10 cellular contexts compared by ENCODE assay signal in genomic region chr2:186595219-186595618, GRCh38. TPM values are rescaled to one million over a fixed set of nuclear protein-coding genes. Genes with fewer than 3 reads are reported as not detected.
DNase-seq lines count a peak whose midpoint lies in the region; ATAC-seq and TF ChIP-seq lines count a peak whose summit lies in the region.
"Had no signal": no experiment of that assay in that cellular context is flagged by ENCODE, and none has a peak within 500 bp of the region (broad histone marks: within the 10 kb centered on the region; RNA-seq: fewer than 3 reads in every experiment).

No MANE protein-coding gene starts in this region.

- H3K27ac Mint-ChIP-seq in brain, result peak overlapping the region in 1 of 5 experiments; percentile 6
- H3K27ac Mint-ChIP-seq in type B pancreatic cell, result peak overlapping the region; percentile 75
- H3K27ac Mint-ChIP-seq: IgD-negative memory B cell had no signal

- peak; percentile 28 for DNase-seq in NCI-H748 (lab: John Stamatoyannopoulos, UW; ENCODE audit: unreplicated experiment)
- no peak for DNase-seq in NCI-H748 treated with DMSO at 0.1 percent for 48 hours (lab: John Stamatoyannopoulos, UW)
- DNase-seq in iris pigment epithelial cell (ENCODE audit: low read depth), result peak; percentile 68
- no peak for DNase-seq in type B pancreatic cell (ENCODE audit: extremely low spot score, unreplicated experiment)
- DNase-seq in ACHN, result no peak
- no peak for DNase-seq in effector memory CD4-positive, alpha-beta T cell

- H3K27ac ChIP-seq in effector memory CD4-positive, alpha-beta T cell (ENCODE audit: insufficient read depth, low read length, poor library complexity, severe bottlenecking), result no peak overlapping the region

- H3K9me3 Mint-ChIP-seq in brain, result no peaks in the 10 kb centered on the region
- H3K9me3 Mint-ChIP-seq in type B pancreatic cell, result no peaks in the 10 kb centered on the region
- H3K9me3 Mint-ChIP-seq: IgD-negative memory B cell had no signal

- peaks cover 63% of the 10 kb centered on the region for H3K4me1 Mint-ChIP-seq in brain
- peaks cover 38% of the 10 kb centered on the region for H3K4me1 Mint-ChIP-seq in type B pancreatic cell (ENCODE audit: unreplicated experiment)

- H3K4me3 Mint-ChIP-seq in brain (peak overlapping the region in 3 of 5 experiments; percentile 9 to 59 (median 34)), type B pancreatic cell (peak overlapping the region; percentile 31)

- no peaks in the 10 kb centered on the region for H3K27me3 ChIP-seq in effector memory CD4-positive, alpha-beta T cell (replicated peaks; ENCODE audit: control insufficient read depth, insufficient read depth, low read length, poor library complexity, severe bottlenecking)

- TF ChIP-seq CTCF in brain (conservative IDR thresholded peaks at IDR 0.05) (no peak), type B pancreatic cell (conservative IDR thresholded peaks at IDR 0.05) (no peak)

- no peak overlapping the region for H3K4me3 ChIP-seq in effector memory CD4-positive, alpha-beta T cell (ENCODE audit: insufficient read depth, low read depth, low read length, poor library complexity, severe bottlenecking)
- H3K4me3 ChIP-seq: thoracic aorta had no signal

- no peak for ATAC-seq in HG02852 (IDR thresholded peaks at IDR 0.05; ENCODE audit: unreplicated experiment)

- in situ Hi-C loops in ACHN (cut with HindIII; ENCODE audit: low pct_ligation_motif_present, low pct_unique_long_range_greater_than_20kb, low sequenced_read_pairs), result no loop called here

- H3K36me3 Mint-ChIP-seq in brain (no peaks in the 10 kb centered on the region), type B pancreatic cell (peaks cover under 1% of the 10 kb centered on the region)

- H3K36me3 ChIP-seq in effector memory CD4-positive, alpha-beta T cell (ENCODE audit: control insufficient read depth, insufficient read depth, low read length), result no peaks in the 10 kb centered on the region
- H3K36me3 ChIP-seq: thoracic aorta had no signal

- H3K9me3 ChIP-seq in effector memory CD4-positive, alpha-beta T cell (ENCODE audit: control insufficient read depth, low read length), result no peaks in the 10 kb centered on the region
- H3K9me3 ChIP-seq: thoracic aorta had no signal

- no peaks in the 10 kb centered on the region for H3K4me1 ChIP-seq in effector memory CD4-positive, alpha-beta T cell (ENCODE audit: control insufficient read depth, insufficient read depth, low read length, poor library complexity, severe bottlenecking)

- H3K27me3 Mint-ChIP-seq in brain, result peaks cover 3% of the 10 kb centered on the region
- H3K27me3 Mint-ChIP-seq in type B pancreatic cell, result no peaks in the 10 kb centered on the region
- H3K27me3 Mint-ChIP-seq: IgD-negative memory B cell had no signal

RNA-seq across cellular contexts. Expression of gene ITGAV, which starts 5.4 kb away (rescaled TPM):
- polyA plus RNA-seq in brain (ENCODE audit: insufficient read depth, low read depth, low replicate concordance), result 10.7 TPM
- 45.2 and 65.6 TPM in 2 replicates for total RNA-seq in type B pancreatic cell (ENCODE audit: low replicate concordance)

Comparison
In these comparisons a context has a peak if more than half of its experiments do, and no peak if none do; other contexts are left out.
1. DNase-seq: peak in NCI-H748 (single experiment) and iris pigment epithelial cell (single experiment); none in NCI-H748 treated with DMSO at 0.1 percent for 48 hours (single experiment), type B pancreatic cell (single experiment), ACHN (single experiment) and effector memory CD4-positive, alpha-beta T cell (0 of 3).